Comparison of ENCODE assay signal across 10 cellular contexts in genomic region chr3:177190701-177191100, GRCh38. TPM values are rescaled to one million over a fixed set of nuclear protein-coding genes. Genes with fewer than 3 reads are reported as not detected.
A peak's percentile ranks its signal among the peaks of the same experiment; 100 is the strongest.
DNase-seq lines count a peak whose midpoint lies in the region; ATAC-seq, FAIRE-seq and TF ChIP-seq lines count a peak whose summit lies in the region.
"Had no signal": no experiment of that assay in that cellular context is flagged by ENCODE, and none has a peak within 500 bp of the region (broad histone marks: within the 10 kb centered on the region; RNA-seq: fewer than 3 reads in every experiment).

No MANE protein-coding gene starts in this region.

- peak; percentile 31 for FAIRE-seq in GM12891 (lab: Jason Lieb, UNC)
- FAIRE-seq in RCC 7860 (lab: Jason Lieb, UNC), result no peak

- no peak for TF ChIP-seq POLR2A in GM12891 (IDR thresholded peaks at IDR 0.05; ENCODE audit: low read depth, low read length)

- H2AFZ ChIP-seq in SU-DHL-6 (ENCODE audit: low read depth, low read length, severe bottlenecking) (no peak overlapping the region), fibroblast of lung (ENCODE audit: low read length) (no peak overlapping the region)

- ATAC-seq in psoas muscle, result no peak
- ATAC-seq in HG03108 (IDR thresholded peaks at IDR 0.05; ENCODE audit: unreplicated experiment), result no peak

- H3K79me2 ChIP-seq in SU-DHL-6 (ENCODE audit: insufficient read depth, low read length) (peaks cover 100% of the 10 kb centered on the region), fibroblast of lung (ENCODE audit: control insufficient read depth, insufficient read depth, low read length) (peaks cover 97% of the 10 kb centered on the region)

- peak overlapping the region; percentile 95 for H3K4me2 ChIP-seq in SU-DHL-6 (ENCODE audit: low read depth, low read length, poor library complexity, severe bottlenecking)
- no peak overlapping the region for H3K4me2 ChIP-seq in fibroblast of lung (ENCODE audit: extremely low read depth, insufficient read depth, low read length)

- peaks cover 20% of the 10 kb centered on the region; the same call in 1 of the 2 replicates for H4K20me1 ChIP-seq in SU-DHL-6 (ENCODE audit: low read depth, low read length)
- no peaks in the 10 kb centered on the region for H4K20me1 ChIP-seq in fibroblast of lung (ENCODE audit: control insufficient read depth, extremely low read depth, insufficient read depth, low read length)

- H3K4me1 ChIP-seq in fibroblast of lung (ENCODE audit: control insufficient read depth, extremely low read depth, insufficient read depth, low read length), result peaks cover 4% of the 10 kb centered on the region
- H3K4me1 ChIP-seq in psoas muscle, result peaks cover 43% of the 10 kb centered on the region

- TF ChIP-seq CTCF in SU-DHL-6 (IDR thresholded peaks at IDR 0.05; ENCODE audit: insufficient read depth, low read length, poor library complexity, severe bottlenecking) (no peak), fibroblast of lung (conservative IDR thresholded peaks at IDR 0.05 in 1 of 2, IDR thresholded peaks at IDR 0.05 in 1 of 2; ENCODE audit: low read depth in 1 of 2, low read length in 2 of 2) (no peak), psoas muscle (IDR thresholded peaks at IDR 0.05) (no peak)

- H3K9ac ChIP-seq in SU-DHL-6 (ENCODE audit: low read length) (peak overlapping the region; percentile 43), fibroblast of lung (ENCODE audit: insufficient read depth, low read length) (no peak overlapping the region)

- no peaks in the 10 kb centered on the region for H3K9me3 ChIP-seq in SU-DHL-6 (ENCODE audit: insufficient read depth, low read length)
- H3K9me3 ChIP-seq in fibroblast of lung (ENCODE audit: control insufficient read depth, insufficient read depth, low read depth, low read length), result no peaks in the 10 kb centered on the region
- H3K9me3 ChIP-seq in psoas muscle, result no peaks in the 10 kb centered on the region

- H3K36me3 ChIP-seq in SU-DHL-6 (ENCODE audit: low read length), result peaks cover 17% of the 10 kb centered on the region
- H3K36me3 ChIP-seq in fibroblast of lung (ENCODE audit: control insufficient read depth, insufficient read depth, low read length), result no peaks in the 10 kb centered on the region
- H3K36me3 ChIP-seq in psoas muscle (ENCODE audit: insufficient read depth in 1 of 2, low read depth in 1 of 2), result no peaks in the 10 kb centered on the region

- H3K27me3 ChIP-seq in SU-DHL-6 (ENCODE audit: low read length) (no peaks in the 10 kb centered on the region), fibroblast of lung (ENCODE audit: control insufficient read depth, insufficient read depth, low read length) (no peaks in the 10 kb centered on the region), psoas muscle (ENCODE audit: insufficient read depth in 3 of 3, low read length in 2 of 3) (no peaks in the 10 kb centered on the region)

- peaks cover 51% of the 10 kb centered on the region for H3F3A ChIP-seq in SU-DHL-6 (ENCODE audit: insufficient read depth)

- 7 to 13% (median 10%) methylated on average over 3 of the region's 3 CpGs for WGBS in psoas muscle, 3 donors

- intact Hi-C loops in psoas muscle (cut with DNase I), result loop anchor here (5.0 to 10.0 kb wide), 5 partner anchors 68 to 584 kb away; no protein-coding TSS in a partner anchor

- H3K4me3 ChIP-seq in SU-DHL-6 (ENCODE audit: insufficient read depth, low read length, poor library complexity, severe bottlenecking) (peak overlapping the region; percentile 9), fibroblast of lung (replicated peaks in 1 of 4; ENCODE audit: control extremely low read depth in 1 of 4, insufficient read depth in 1 of 4, low read depth in 3 of 4, low read length in 4 of 4) (no peak overlapping the region), psoas muscle (no peak overlapping the region)

- H3K27ac ChIP-seq in SU-DHL-6 (ENCODE audit: low read depth, low read length), result peak overlapping the region; percentile 100
- H3K27ac ChIP-seq in fibroblast of lung (ENCODE audit: insufficient read depth, low read length), result peak overlapping the region; percentile 49
- H3K27ac ChIP-seq in psoas muscle, result peak overlapping the region; percentile 36
- H3K27ac ChIP-seq: epithelial cell of prostate had no signal

- DNase-seq in GM12891 (ENCODE audit: insufficient read length, low spot score), result no peak
- peak; percentile 40 to 44 for DNase-seq in fibroblast of lung (ENCODE audit: low read depth in 2 of 2)
- DNase-seq in psoas muscle, result no peak
- DNase-seq in H4 (ENCODE audit: low spot score), result no peak
- no peak for DNase-seq in RCC 7860 (ENCODE audit: low spot score)
- no peak for DNase-seq in CD1c-positive myeloid dendritic cell (ENCODE audit: extremely low spot score)
- DNase-seq: NCI-H1436 had no signal

- no peaks in the 10 kb centered on the region for H3K9me2 ChIP-seq in SU-DHL-6 (replicated peaks; ENCODE audit: insufficient read depth, low read length)

TF ChIP-seq in GM12891, 5 proteins besides CTCF, POLR2A, EP300 and RAD21:
- TF ChIP-seq SPI1 (IDR thresholded peaks at IDR 0.05; ENCODE audit: low read depth, low read length), result no peak
- no peak for TF ChIP-seq PAX5 (IDR thresholded peaks at IDR 0.05; ENCODE audit: insufficient read depth, low read length, severe bottlenecking)
- no peak for TF ChIP-seq POLR2AphosphoS5 (IDR thresholded peaks at IDR 0.05; ENCODE audit: low read depth, low read length)
- no peak for TF ChIP-seq TAF1 (IDR thresholded peaks at IDR 0.05; ENCODE audit: low read depth, low read length)
- no peak for TF ChIP-seq POU2F2 (IDR thresholded peaks at IDR 0.05; ENCODE audit: low read depth, low read length)

RNA-seq across cellular contexts. Expression of gene TBL1XR1, which starts 6.6 kb away (rescaled TPM):
- 26.8 TPM for polyA plus RNA-seq in GM12891 (2012; ENCODE audit: low read depth, missing spikeins)
- total RNA-seq in fibroblast of lung (369 and 505 TPM in 2 replicates), psoas muscle (10 to 100 TPM; 58.6 to 97.4 (median 69.4) TPM)
- polyA plus RNA-seq in fibroblast of lung (93.7 and 115 TPM in 2 replicates), psoas muscle (10 to 100 TPM in 2 of 3 donors, 1 to 10 TPM in 1; 7.3 to 15.7 (median 11.5) TPM)
- 76.6 and 84.8 TPM in 2 replicates for polyA plus RNA-seq in fibroblast of lung (2012)
- 211 TPM in 2 replicates for polyA minus RNA-seq in fibroblast of lung (ENCODE audit: low replicate concordance)
- total RNA-seq in H4 (2014; rRNA removed; shearing (Covaris generic)), result 102 and 118 TPM in 2 replicates

Comparison
In these comparisons a context has a peak if more than half of its experiments do, and no peak if none do; other contexts are left out.
1. DNase-seq: peak in fibroblast of lung (2 of 2); none in GM12891 (single experiment), psoas muscle (0 of 2), H4 (single experiment), RCC 7860 (single experiment) and CD1c-positive myeloid dendritic cell (single experiment).
2. H3K27ac ChIP-seq: peak in every context shown above with its lines; median percentile 100 in SU-DHL-6; 49 in fibroblast of lung; 36 in psoas muscle.